17 cellular contexts compared by ENCODE assay signal in genomic region chr4:168569909-168570276, GRCh38.
DNase-seq lines count a peak whose midpoint lies in the region; TF ChIP-seq lines count a peak whose summit lies in the region.
"Had no signal": no experiment of that assay in that cellular context is flagged by ENCODE, and none has a peak within 500 bp of the region (broad histone marks: within the 10 kb centered on the region; RNA-seq: fewer than 3 reads in every experiment).

No MANE protein-coding gene starts in this region.

- H3K79me2 ChIP-seq in smooth muscle cell (ENCODE audit: low read depth): no peaks in the 10 kb centered on the region

- H3K18ac ChIP-seq in mesenchymal stem cell (ENCODE audit: low read depth in 1 of 2, low read length in 2 of 2): no peak overlapping the region

- H2BK120ac ChIP-seq in mesenchymal stem cell (ENCODE audit: low read depth, low read length): no peak overlapping the region

- H3K23ac ChIP-seq in mesenchymal stem cell (ENCODE audit: low read length in 2 of 2): no peak overlapping the region

- H3K4ac ChIP-seq in mesenchymal stem cell (ENCODE audit: low read depth in 1 of 2, low read length in 2 of 2): no peak overlapping the region

- no peaks in the 10 kb centered on the region for H3K36me3 ChIP-seq in SK-N-MC (ENCODE audit: insufficient read depth, low read length)
- H3K36me3 ChIP-seq in mesenchymal stem cell (ENCODE audit: control insufficient read depth in 1 of 2, insufficient read depth in 2 of 2, low read depth in 1 of 2, low read length in 2 of 2): no peaks in the 10 kb centered on the region
- no peaks in the 10 kb centered on the region for H3K36me3 ChIP-seq in smooth muscle cell (ENCODE audit: low read depth)
- H3K36me3 ChIP-seq: tibial artery had no signal

- no peak overlapping the region for H2BK15ac ChIP-seq in mesenchymal stem cell (ENCODE audit: low read depth, poor library complexity, severe bottlenecking)

- H3K4me3 ChIP-seq in SK-N-MC (peak overlapping the region; percentile 56), mesenchymal stem cell (ENCODE audit: insufficient read depth in 1 of 2, low read depth in 1 of 2, low read length in 2 of 2) (peak overlapping the region in 1 of 2 experiments; percentile 61), smooth muscle cell (peak overlapping the region; percentile 16)
- H3K4me3 ChIP-seq: dorsolateral prefrontal cortex, tibial artery had no signal

- no peak overlapping the region for H3K14ac ChIP-seq in mesenchymal stem cell (ENCODE audit: low read length in 2 of 2)

- DNase-seq in NCI-H526 treated with DMSO at 0.1 percent for 48 hours (lab: John Stamatoyannopoulos, UW) (peak; percentile 31), NCI-H526 (lab: John Stamatoyannopoulos, UW) (no peak), SK-N-MC (ENCODE audit: low read depth, low spot score) (no peak), mesenchymal stem cell (no peak), smooth muscle cell (lab: John Stamatoyannopoulos, UW; ENCODE audit: unreplicated experiment) (no peak), germinal center (ENCODE audit: low spot score) (no peak), NCI-H2196 treated with DMSO at 0.1 percent for 48 hours (lab: John Stamatoyannopoulos, UW; ENCODE audit: unreplicated experiment) (no peak), NCI-H1105 (lab: John Stamatoyannopoulos, UW) (no peak)
- DNase-seq: activated CD4-positive, alpha-beta T cell treated with anti-CD3 and anti-CD28 coated beads, Interleukin-2, amount 10 ng/mL, durations not matched to agents 24 days and 14 days; CD8-positive, alpha-beta memory T cell; dorsolateral prefrontal cortex; NCI-H1930; retina; stimulated activated CD4-positive, alpha-beta T cell treated with anti-CD3 and anti-CD28 coated beads, Interleukin-4, amount 100 ng/mL, for 1 hour; stimulated activated CD8-positive, alpha-beta memory T cell treated with anti-CD3 and anti-CD28 coated beads, Interleukin-4, amount 100 ng/mL, for 48 hours; T-helper 9 cell; tibial artery had no signal

- no peaks in the 10 kb centered on the region for H3K79me1 ChIP-seq in mesenchymal stem cell (replicated peaks; ENCODE audit: low read length, poor library complexity, severe bottlenecking)

- no peak overlapping the region for H4K8ac ChIP-seq in mesenchymal stem cell (ENCODE audit: low read length)

- H3K4me2 ChIP-seq in mesenchymal stem cell (ENCODE audit: low read length, poor library complexity, severe bottlenecking) (no peak overlapping the region), smooth muscle cell (peak overlapping the region; percentile 27)

- H3K9ac ChIP-seq in SK-N-MC (ENCODE audit: insufficient read length): no peak overlapping the region
- peak overlapping the region; percentile 75 for H3K9ac ChIP-seq in mesenchymal stem cell (ENCODE audit: low read length)
- no peak overlapping the region for H3K9ac ChIP-seq in smooth muscle cell (ENCODE audit: low read depth)

- no peak overlapping the region for H2AK5ac ChIP-seq in mesenchymal stem cell (ENCODE audit: low read length, severe bottlenecking)

- H2BK12ac ChIP-seq in mesenchymal stem cell (ENCODE audit: low read length in 2 of 2): no peak overlapping the region

- H2AFZ ChIP-seq in mesenchymal stem cell (ENCODE audit: low read depth, low read length): no peak overlapping the region
- no peak overlapping the region for H2AFZ ChIP-seq in smooth muscle cell (ENCODE audit: low read depth)

- no peak overlapping the region for H2BK5ac ChIP-seq in mesenchymal stem cell (ENCODE audit: low read depth, low read length, poor library complexity, severe bottlenecking)

- no peaks in the 10 kb centered on the region for H3K9me3 ChIP-seq in SK-N-MC (ENCODE audit: low read depth, low read length)
- H3K9me3 ChIP-seq in mesenchymal stem cell (ENCODE audit: control insufficient read depth, low read length): no peaks in the 10 kb centered on the region
- H3K9me3 ChIP-seq in smooth muscle cell (replicated peaks; ENCODE audit: low read depth): no peaks in the 10 kb centered on the region
- H3K9me3 ChIP-seq: tibial artery had no signal

- no peak for TF ChIP-seq CTCF in smooth muscle cell (IDR thresholded peaks at IDR 0.05; ENCODE audit: borderline replicate concordance, insufficient read depth, poor library complexity, severe bottlenecking)

- no peaks in the 10 kb centered on the region for H3K27me3 ChIP-seq in mesenchymal stem cell (ENCODE audit: control insufficient read depth in 1 of 2, insufficient read depth in 1 of 2, low read length in 2 of 2)
- H3K27me3 ChIP-seq in smooth muscle cell (ENCODE audit: low read depth): no peaks in the 10 kb centered on the region
- H3K27me3 ChIP-seq: tibial artery had no signal

- peak overlapping the region; percentile 54; the same call in 1 of the 2 replicates for H3K27ac ChIP-seq in SK-N-MC
- H3K27ac ChIP-seq in mesenchymal stem cell (ENCODE audit: low read length, poor library complexity, severe bottlenecking): no peak overlapping the region
- peak overlapping the region; percentile 77 for H3K27ac ChIP-seq in smooth muscle cell (ENCODE audit: low read depth)
- H3K27ac ChIP-seq: dorsolateral prefrontal cortex, tibial artery had no signal

- 82% methylated on average over 9 of the region's 10 CpGs for whole genome bisulfite sequencing in mesenchymal stem cell
- WGBS in smooth muscle cell (ENCODE audit: low lambda C conversion rate): 72% methylated on average over 10 of the region's 10 CpGs

- peaks cover 7% of the 10 kb centered on the region for H3F3A ChIP-seq in smooth muscle cell (ENCODE audit: low read depth)

- H3K4me1 ChIP-seq in mesenchymal stem cell (ENCODE audit: control insufficient read depth, insufficient read depth, low read depth, low read length) (no peaks in the 10 kb centered on the region), smooth muscle cell (ENCODE audit: low read depth) (no peaks in the 10 kb centered on the region)

- no peak overlapping the region for H4K91ac ChIP-seq in mesenchymal stem cell (ENCODE audit: low read length)

- H4K20me1 ChIP-seq in smooth muscle cell (ENCODE audit: low read depth): no peaks in the 10 kb centered on the region
